Comparison of ENCODE assay signal across 1 cellular context in the genomic region with DNA sequence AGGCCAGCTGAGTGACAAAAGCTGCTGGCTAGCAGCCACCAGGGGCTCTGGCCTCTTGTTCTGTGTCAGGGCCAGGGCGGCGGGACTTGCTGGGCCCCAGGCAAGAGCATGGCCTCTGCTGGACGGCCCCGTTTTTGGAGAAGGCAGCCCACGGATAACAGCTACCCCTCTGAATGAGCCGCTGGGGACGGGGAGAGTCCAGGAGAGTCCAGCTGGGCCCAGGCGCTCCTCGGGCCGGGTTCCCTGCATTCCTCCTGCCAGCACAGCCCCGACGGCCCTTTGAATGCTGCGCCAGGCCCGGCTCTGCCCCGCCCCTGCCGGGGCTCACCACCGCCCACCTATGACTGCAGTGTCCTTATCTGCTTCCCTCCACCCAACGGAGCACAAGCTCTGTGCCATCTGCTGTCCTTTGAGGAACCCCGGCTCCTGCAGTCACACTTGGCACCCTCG.
TF ChIP-seq lines count a peak whose summit lies in the region.

No MANE protein-coding gene starts in this region.

TF ChIP-seq in HCT116, 20 proteins besides CTCF, POLR2A, EP300 and RAD21:
- TF ChIP-seq POLR2AphosphoS5 (IDR thresholded peaks at IDR 0.05; ENCODE audit: low read depth, low read length) (peak; percentile 36; the same call in 1 of the 2 replicates), EGR1 (IDR thresholded peaks at IDR 0.05; ENCODE audit: low read depth) (no peak)
